Comparison of ENCODE assay signal across 24 cellular contexts in the genomic region with DNA sequence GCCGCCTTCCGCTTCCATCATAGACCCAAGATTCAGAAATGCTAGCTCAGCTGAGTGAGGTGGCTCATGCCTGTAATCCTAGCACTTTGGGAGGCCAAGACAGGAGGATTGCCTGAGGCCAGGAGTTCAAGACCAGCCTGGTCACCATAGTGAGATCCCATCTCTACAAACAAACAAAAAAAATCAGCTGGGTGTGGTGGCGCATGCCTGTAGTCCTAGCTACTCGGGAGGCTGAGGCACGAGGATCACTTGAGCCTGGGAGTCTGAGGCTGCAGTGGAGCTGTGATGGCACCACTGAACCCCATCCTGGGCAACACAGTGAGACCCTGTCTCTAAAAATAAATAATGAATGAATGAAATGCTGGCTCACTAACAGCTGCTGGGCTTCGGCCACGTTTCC.
"Had no signal": no experiment of that assay in that cellular context is flagged by ENCODE, and none has a peak within 500 bp of the region (broad histone marks: within the 10 kb centered on the region; RNA-seq: fewer than 3 reads in every experiment).

No MANE protein-coding gene starts in this region.

- H3K9me3 Mint-ChIP-seq: activated CD4-positive, alpha-beta memory T cell treated with anti-CD3 and anti-CD28 coated beads, Interleukin-2, amount 10 ng/mL, durations not matched to agents 7 days and 5 days; activated CD4-positive, alpha-beta T cell treated with anti-CD3 and anti-CD28 coated beads, Interleukin-2, amount 10 ng/mL, durations not matched to agents 24 days and 14 days; activated T-helper 1 cell treated with anti-CD3 and anti-CD28 coated beads, Interleukin-12 subunit alpha, Interleukin-12 subunit beta, Interleukin-2, Interleukin-4 antibody, amounts not matched to agents 30 ng/mL and 10 ng/mL and 1 ng/mL, durations not matched to agents 14 hours and 24 hours and 36 hours; endodermal cell; natural killer cell; T-helper 1 cell treated with Interleukin-12 subunit alpha and Interleukin-12 subunit beta and Interleukin-4 antibody, amounts not matched to agents 30 μg/mL and 1 μg/mL, for 36 hours had no signal

- H3K4me3 ChIP-seq: breast epithelium, colonic mucosa, dorsolateral prefrontal cortex, gastroesophageal sphincter, testis, upper lobe of left lung had no signal

- H3K4me3 Mint-ChIP-seq: activated CD4-positive, alpha-beta memory T cell treated with anti-CD3 and anti-CD28 coated beads, Interleukin-2, amount 10 ng/mL, durations not matched to agents 7 days and 5 days; activated CD4-positive, alpha-beta T cell treated with anti-CD3 and anti-CD28 coated beads, Interleukin-2, amount 10 ng/mL, durations not matched to agents 24 days and 14 days; activated naive CD8-positive, alpha-beta T cell; activated T-helper 1 cell treated with anti-CD3 and anti-CD28 coated beads, Interleukin-12 subunit alpha, Interleukin-12 subunit beta, Interleukin-2, Interleukin-4 antibody, amounts not matched to agents 30 ng/mL and 10 ng/mL and 1 ng/mL, durations not matched to agents 14 hours and 24 hours and 36 hours; endodermal cell; natural killer cell; T-helper 1 cell treated with Interleukin-12 subunit alpha and Interleukin-12 subunit beta and Interleukin-4 antibody, amounts not matched to agents 30 μg/mL and 1 μg/mL, for 36 hours had no signal

- H3K27ac ChIP-seq: breast epithelium, colonic mucosa, dorsolateral prefrontal cortex, epithelial cell of prostate, testis, upper lobe of left lung had no signal

- H3K27me3 ChIP-seq: breast epithelium, colonic mucosa, dorsolateral prefrontal cortex, gastroesophageal sphincter, testis, upper lobe of left lung had no signal

- H3K36me3 ChIP-seq: breast epithelium, colonic mucosa, gastroesophageal sphincter, upper lobe of left lung had no signal

- H3K27ac Mint-ChIP-seq: activated CD4-positive, alpha-beta memory T cell treated with anti-CD3 and anti-CD28 coated beads, Interleukin-2, amount 10 ng/mL, durations not matched to agents 7 days and 5 days; activated CD4-positive, alpha-beta T cell treated with anti-CD3 and anti-CD28 coated beads, Interleukin-2, amount 10 ng/mL, durations not matched to agents 24 days and 14 days; activated naive CD8-positive, alpha-beta T cell; activated T-helper 1 cell treated with anti-CD3 and anti-CD28 coated beads, Interleukin-12 subunit alpha, Interleukin-12 subunit beta, Interleukin-2, Interleukin-4 antibody, amounts not matched to agents 30 ng/mL and 10 ng/mL and 1 ng/mL, durations not matched to agents 14 hours and 24 hours and 36 hours; endodermal cell; natural killer cell; T-helper 1 cell treated with Interleukin-12 subunit alpha and Interleukin-12 subunit beta and Interleukin-4 antibody, amounts not matched to agents 30 μg/mL and 1 μg/mL, for 36 hours had no signal

- H3K36me3 Mint-ChIP-seq: activated naive CD8-positive, alpha-beta T cell; natural killer cell had no signal

- ATAC-seq: activated CD4-positive, CD25-positive, alpha-beta regulatory T cell treated with anti-CD3 and anti-CD28 coated beads, Interleukin-2, amount 50 U/mL, for 24 hours; gastroesophageal sphincter; left ventricle myocardium superior; natural killer cell had no signal

- FAIRE-seq: islet of Langerhans had no signal

- DNase-seq: activated CD4-positive, alpha-beta memory T cell treated with anti-CD3 and anti-CD28 coated beads, Interleukin-2, amount 10 ng/mL, durations not matched to agents 7 days and 5 days; activated CD4-positive, alpha-beta T cell treated with anti-CD3 and anti-CD28 coated beads, Interleukin-2, amount 10 ng/mL, durations not matched to agents 24 days and 14 days; activated naive CD4-positive, alpha-beta T cell; amniotic stem cell; colonic mucosa; left ventricle myocardium superior; mammary epithelial cell; midbrain; natural killer cell; nucleus accumbens; stimulated activated CD4-positive, alpha-beta T cell treated with anti-CD3 and anti-CD28 coated beads, Interleukin-2, amount 100 ng/mL, for 48 hours; stimulated activated naive CD4-positive, alpha-beta T cell; testis; upper lobe of left lung had no signal

- H3K27me3 Mint-ChIP-seq: activated CD4-positive, alpha-beta memory T cell treated with anti-CD3 and anti-CD28 coated beads, Interleukin-2, amount 10 ng/mL, durations not matched to agents 7 days and 5 days; activated CD4-positive, alpha-beta T cell treated with anti-CD3 and anti-CD28 coated beads, Interleukin-2, amount 10 ng/mL, durations not matched to agents 24 days and 14 days had no signal

- H3K4me1 ChIP-seq: colonic mucosa had no signal

- H3K9me3 ChIP-seq: breast epithelium, colonic mucosa, gastroesophageal sphincter, testis, upper lobe of left lung had no signal
